Comparison of ENCODE assay signal across 18 cellular contexts in the genomic region with DNA sequence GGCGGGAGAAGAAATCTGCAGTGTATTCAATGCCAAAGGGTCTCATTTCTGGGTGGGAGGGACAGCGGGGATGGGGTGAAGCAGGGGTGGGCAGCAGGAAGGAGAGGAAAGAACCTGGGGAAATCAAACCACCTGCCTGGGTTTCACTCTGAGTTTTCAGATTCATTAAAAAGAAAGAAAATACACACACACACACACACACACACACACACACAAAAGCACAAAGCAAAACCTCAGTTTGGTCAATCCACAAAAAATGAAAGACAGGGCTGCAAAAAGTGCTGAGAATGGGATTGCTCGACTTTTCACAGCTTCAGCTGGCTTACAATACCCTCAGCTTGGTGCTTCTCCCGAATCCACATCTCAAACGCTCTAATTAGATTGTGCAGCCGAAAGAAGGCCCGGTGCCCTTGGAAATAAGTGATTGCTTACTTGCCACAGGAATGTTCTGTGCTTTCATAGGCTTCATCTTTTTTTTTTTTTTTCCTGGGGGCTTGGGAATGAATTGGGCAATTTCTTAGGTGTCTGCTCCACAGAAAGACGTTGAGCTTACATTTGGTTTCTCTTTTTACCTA.
"Had no signal": no experiment of that assay in that cellular context is flagged by ENCODE, and none has a peak within 500 bp of the region (broad histone marks: within the 10 kb centered on the region; RNA-seq: fewer than 3 reads in every experiment).

No MANE protein-coding gene starts in this region.

- H3K27ac Mint-ChIP-seq: activated CD4-positive, alpha-beta T cell treated with anti-CD3 and anti-CD28 coated beads for 36 hours; memory B cell; T-helper 2 cell treated with Interferon-gamma antibody and Interleukin-4, amounts not matched to agents 5 μg/mL and 100 μg/mL, for 36 hours had no signal

- H3K9me3 ChIP-seq: gastroesophageal sphincter, heart right ventricle, neutrophil, right lobe of liver, thoracic aorta, upper lobe of left lung had no signal

- H3K9me3 Mint-ChIP-seq: central memory CD8-positive, alpha-beta T cell; memory B cell; T-helper 2 cell treated with Interferon-gamma antibody and Interleukin-4, amounts not matched to agents 5 μg/mL and 100 μg/mL, for 36 hours had no signal

- H3K4me3 ChIP-seq: coronary artery, gastroesophageal sphincter, heart right ventricle, right lobe of liver, smooth muscle cell, thoracic aorta, upper lobe of left lung had no signal

- H3K27me3 Mint-ChIP-seq: central memory CD8-positive, alpha-beta T cell; naive thymus-derived CD4-positive, alpha-beta T cell had no signal

- H3K36me3 ChIP-seq: gastroesophageal sphincter, heart right ventricle, neutrophil, right lobe of liver, thoracic aorta, upper lobe of left lung had no signal

- H3K27me3 ChIP-seq: gastroesophageal sphincter, heart right ventricle, neutrophil, right lobe of liver, upper lobe of left lung had no signal

- ATAC-seq: activated CD4-positive, alpha-beta T cell treated with anti-CD3 and anti-CD28 coated beads for 36 hours; esophagus mucosa; gastroesophageal sphincter; heart right ventricle; naive thymus-derived CD4-positive, alpha-beta T cell; right lobe of liver had no signal

- DNase-seq: activated CD4-positive, alpha-beta T cell treated with anti-CD3 and anti-CD28 coated beads for 36 hours; activated CD4-positive, alpha-beta T cell treated with anti-CD3 and anti-CD28 coated beads, Interleukin-2, amount 50 U/mL, for 48 hours; activated naive CD4-positive, alpha-beta T cell; heart right ventricle; naive thymus-derived CD4-positive, alpha-beta T cell; right lobe of liver; stimulated activated CD4-positive, alpha-beta T cell treated with anti-CD3 and anti-CD28 coated beads, Interleukin-4, amount 100 ng/mL, for 1 hour; upper lobe of left lung had no signal

- H3K27ac ChIP-seq: coronary artery, gastroesophageal sphincter, heart right ventricle, neutrophil, parathyroid adenoma, right lobe of liver, thoracic aorta, upper lobe of left lung had no signal

- H3K36me3 Mint-ChIP-seq: memory B cell had no signal

- H3K4me3 Mint-ChIP-seq: activated CD4-positive, alpha-beta T cell treated with anti-CD3 and anti-CD28 coated beads for 36 hours; central memory CD8-positive, alpha-beta T cell; memory B cell; naive thymus-derived CD4-positive, alpha-beta T cell; T-helper 2 cell treated with Interferon-gamma antibody and Interleukin-4, amounts not matched to agents 5 μg/mL and 100 μg/mL, for 36 hours had no signal

- H3K4me1 Mint-ChIP-seq: memory B cell had no signal

- H3K4me1 ChIP-seq: heart right ventricle, parathyroid adenoma, right lobe of liver had no signal
